8 cellular contexts compared by ENCODE assay signal in genomic region chr5:176647870-176648466, GRCh38. TPM values are rescaled to one million over a fixed set of nuclear protein-coding genes. Genes with fewer than 3 reads are reported as not detected.
DNase-seq lines count a peak whose midpoint lies in the region; ATAC-seq, FAIRE-seq and TF ChIP-seq lines count a peak whose summit lies in the region.

No MANE protein-coding gene starts in this region.

- POLR2A ChIA-PET in HepG2 (lab: Yijun Ruan, JAX) = interaction anchor here (0.5 to 1.6 kb wide), 3 partner anchors 11 to 219 kb away, joined by 3 to 5 read pairs (median 4); partner anchors contain the start of gene RNF44

- peak overlapping the region; percentile 88 for H3K4me2 ChIP-seq in HepG2 (ENCODE audit: low read depth, low read length)

- TF ChIP-seq EP300 in HepG2 (IDR thresholded peaks at IDR 0.05; ENCODE audit: low read depth in 2 of 2, low read length in 2 of 2) (no peak), HepG2 (CRISPR knock-in tag; IDR thresholded peaks at IDR 0.05; ENCODE audit: borderline replicate concordance) (no peak)

- H3K4me1 ChIP-seq in HepG2 (ENCODE audit: insufficient read depth, low read length) (peaks cover 21% of the 10 kb centered on the region), thoracic aorta (ENCODE audit: control insufficient read depth in 1 of 2, low read depth in 2 of 2) (peaks cover 11 to 21% of the 10 kb centered on the region in 2 donors)

- no peak for TF ChIP-seq RAD21 in HepG2 (CRISPR knock-in tag; IDR thresholded peaks at IDR 0.05)

- H3K27me3 ChIP-seq in bronchial epithelial cell (ENCODE audit: control insufficient read depth, insufficient read depth, low read length) (no peaks in the 10 kb centered on the region), HepG2 (ENCODE audit: control insufficient read depth in 1 of 2, insufficient read depth in 2 of 2, low read length in 2 of 2) (peaks cover 7 to 20% of the 10 kb centered on the region in 2 experiments; a peak in 4 of 5 replicates), thoracic aorta (replicated peaks; ENCODE audit: insufficient read depth) (no peaks in the 10 kb centered on the region)

- H3K4me3 ChIP-seq in bronchial epithelial cell (ENCODE audit: low read depth, low read length) (peak overlapping the region; percentile 70), HepG2 (replicated peaks in 1 of 3; ENCODE audit: insufficient read depth in 1 of 3, low read depth in 2 of 3, low read length in 3 of 3) (peak overlapping the region; percentile 68 to 82 (median 79)), thoracic aorta (peak overlapping the region; percentile 94)

- TF ChIP-seq CTCF in bronchial epithelial cell (IDR thresholded peaks at IDR 0.05; ENCODE audit: insufficient read depth, low read length, severe bottlenecking) = no peak
- no peak for TF ChIP-seq CTCF in HepG2 (CRISPR knock-in tag; IDR thresholded peaks at IDR 0.05)
- no peak for TF ChIP-seq CTCF in thoracic aorta (IDR thresholded peaks at IDR 0.05)

- TF ChIP-seq POLR2A in HepG2 (IDR thresholded peaks at IDR 0.05; ENCODE audit: insufficient read depth in 1 of 2, low read depth in 2 of 2, low read length in 2 of 2) = no peak

- FAIRE-seq in bronchial epithelial cell (lab: Jason Lieb, UNC) (no peak), HepG2 (lab: Jason Lieb, UNC) (no peak)

- in situ Hi-C loops in HepG2 (cut with HindIII; ENCODE audit: extremely low pct_ligation_motif_present, low pct_unique_long_range_greater_than_20kb) = no loop called here

- DNase-seq in DMS79 treated with DMSO at 0.1 percent for 48 hours (lab: John Stamatoyannopoulos, UW) = peak; percentile 31
- DNase-seq in DMS79 (lab: John Stamatoyannopoulos, UW) = no peak
- DNase-seq in NCI-H345 (lab: John Stamatoyannopoulos, UW) = peak; percentile 75
- DNase-seq in bronchial epithelial cell (ENCODE audit: low read depth) = peak; percentile 30
- DNase-seq in HepG2 (ENCODE audit: low spot score) = no peak
- no peak for DNase-seq in thoracic aorta (ENCODE audit: low spot score)
- no peak for DNase-seq in NCI-H1048 (lab: John Stamatoyannopoulos, UW)

- CTCF ChIA-PET in HepG2 (lab: Yijun Ruan, JAX; ENCODE audit: low intra/inter-chr PET ratio, low total read pairs) = no interaction called here

- H3K9ac ChIP-seq in HepG2 (ENCODE audit: insufficient read depth, low read depth, low read length) = peak overlapping the region; percentile 73

- TSS peak; percentile 67 for BruUV-seq in HepG2 (replicated peaks; lab: Mats Ljungman, UMichigan)

- no peaks in the 10 kb centered on the region for H4K20me1 ChIP-seq in HepG2 (ENCODE audit: insufficient read depth, low read length)

- no peaks in the 10 kb centered on the region for H3K36me3 ChIP-seq in bronchial epithelial cell (ENCODE audit: control insufficient read depth, insufficient read depth, low read length)
- H3K36me3 ChIP-seq in HepG2 (replicated peaks in 1 of 2; ENCODE audit: control insufficient read depth in 1 of 2, insufficient read depth in 2 of 2, low read length in 2 of 2) = no peaks in the 10 kb centered on the region
- no peaks in the 10 kb centered on the region for H3K36me3 ChIP-seq in thoracic aorta

- H3K9me3 ChIP-seq in HepG2 (ENCODE audit: low read length) = no peaks in the 10 kb centered on the region
- no peaks in the 10 kb centered on the region for H3K9me3 ChIP-seq in thoracic aorta

- ATAC-seq in HepG2 = peak; percentile 16
- no peak for ATAC-seq in thoracic aorta (ENCODE audit: insufficient number of reproducible peaks, low FRiP score, low read depth)
- ATAC-seq in HG02840 (IDR thresholded peaks at IDR 0.05; ENCODE audit: low FRiP score, unreplicated experiment) = no peak

- H3K79me2 ChIP-seq in HepG2 (ENCODE audit: insufficient read depth, low read length) = no peaks in the 10 kb centered on the region

- no peak overlapping the region for H3K27ac ChIP-seq in HepG2 (ENCODE audit: extremely low read length, insufficient read depth, low read length)
- H3K27ac ChIP-seq in thoracic aorta = peak overlapping the region; percentile 35 to 65

- intact Hi-C loops in HepG2 (cut with micrococcal nuclease; ENCODE audit: unreplicated experiment) = no loop called here

- no peak overlapping the region for H2AFZ ChIP-seq in HepG2 (ENCODE audit: low read length)

- no CpG with 5 or more reads among the region's 19 CpGs for WGBS in HepG2 (ENCODE audit: low lambda C conversion rate)

RNA-seq across cellular contexts. Expression of gene TSPAN17, which starts 0.7 kb away (rescaled TPM):
- total RNA-seq in bronchial epithelial cell (46.3 and 55.9 TPM in 2 replicates), HepG2 (2016; rRNA removed; fragmentation: Illumina TruSeq; extraction: Trizol) (10.1 and 11.5 TPM in 2 replicates), thoracic aorta (10 to 100 TPM; 20.6 to 25.0 TPM)
- total RNA-seq in HepG2 (2016; cell fraction: cytosol; rRNA removed; fragmentation: Illumina TruSeq; extraction: Trizol; ENCODE audit: low read depth) = 14.4 and 15.0 TPM in 2 replicates
- total RNA-seq in HepG2 (2016; cell fraction: insoluble cytoplasmic fraction; rRNA removed; fragmentation: Illumina TruSeq; extraction: Trizol) = 9.9 and 11.9 TPM in 2 replicates
- 28.4 and 30.1 TPM in 2 replicates for total RNA-seq in HepG2 (2016; cell fraction: membrane; rRNA removed; fragmentation: Illumina TruSeq; extraction: Trizol)
- 6.7 and 8.6 TPM in 2 replicates for total RNA-seq in HepG2 (2016; cell fraction: nucleus; rRNA removed; fragmentation: Illumina TruSeq; extraction: Trizol)
- 15.0 and 20.0 TPM in 2 replicates for polyA plus RNA-seq in HepG2 (2011; rRNA removed)
- 14.6 and 15.9 TPM in 2 replicates for polyA plus RNA-seq in HepG2 (2011; cell fraction: cytosol; rRNA removed)
- polyA plus RNA-seq in HepG2 (2011; cell fraction: nucleus; rRNA removed) = 34.5 and 40.1 TPM in 2 replicates
- polyA plus RNA-seq in HepG2 (2012) = 7.5 and 9.2 TPM in 2 replicates
- polyA plus RNA-seq in HepG2 (2016; cell fraction: cytosol; fragmentation: Illumina TruSeq; extraction: Trizol; ENCODE audit: low read depth) = 20.7 and 22.9 TPM in 2 replicates
- 11.8 and 14.9 TPM in 2 replicates for polyA plus RNA-seq in HepG2 (2016; cell fraction: insoluble cytoplasmic fraction; fragmentation: Illumina TruSeq; extraction: Trizol; ENCODE audit: low read depth)
- polyA plus RNA-seq in HepG2 (2016; cell fraction: membrane; fragmentation: Illumina TruSeq; extraction: Trizol; ENCODE audit: low read depth) = 32.1 and 34.7 TPM in 2 replicates
- polyA plus RNA-seq in HepG2 (2016; cell fraction: nucleus; fragmentation: Illumina TruSeq; extraction: Trizol; ENCODE audit: insufficient read depth, low read depth) = 17.6 and 18.4 TPM in 2 replicates
- polyA minus RNA-seq in HepG2 (2011; rRNA and poly(A)+ RNA removed; ENCODE audit: low replicate concordance) = 26.2 and 35.2 TPM in 2 replicates
- 9.8 and 12.6 TPM in 2 replicates for polyA minus RNA-seq in HepG2 (2011; cell fraction: cytosol; rRNA and poly(A)+ RNA removed)
- polyA minus RNA-seq in HepG2 (2011; cell fraction: nucleus; rRNA and poly(A)+ RNA removed) = 6.7 and 8.6 TPM in 2 replicates

RNA-seq across cellular contexts. Expression of gene EIF4E1B, which starts 17.5 kb away (rescaled TPM):
- not detected in 2 replicates for total RNA-seq in bronchial epithelial cell
- not detected in 2 replicates for total RNA-seq in HepG2 (2016; rRNA removed; fragmentation: Illumina TruSeq; extraction: Trizol)
- not detected in 2 replicates for total RNA-seq in HepG2 (2016; cell fraction: cytosol; rRNA removed; fragmentation: Illumina TruSeq; extraction: Trizol; ENCODE audit: low read depth)
- total RNA-seq in HepG2 (2016; cell fraction: insoluble cytoplasmic fraction; rRNA removed; fragmentation: Illumina TruSeq; extraction: Trizol) = not detected in 2 replicates
- not detected in 2 replicates for total RNA-seq in HepG2 (2016; cell fraction: membrane; rRNA removed; fragmentation: Illumina TruSeq; extraction: Trizol)
- total RNA-seq in HepG2 (2016; cell fraction: nucleus; rRNA removed; fragmentation: Illumina TruSeq; extraction: Trizol) = not detected in 2 replicates
- polyA plus RNA-seq in HepG2 (2011; rRNA removed) = not detected in 2 replicates
- not detected in 2 replicates for polyA plus RNA-seq in HepG2 (2011; cell fraction: cytosol; rRNA removed)
- not detected in 2 replicates for polyA plus RNA-seq in HepG2 (2011; cell fraction: nucleus; rRNA removed)
- polyA plus RNA-seq in HepG2 (2012) = not detected in 2 replicates
- not detected in 2 replicates for polyA plus RNA-seq in HepG2 (2016; cell fraction: cytosol; fragmentation: Illumina TruSeq; extraction: Trizol; ENCODE audit: low read depth)
- not detected in 2 replicates for polyA plus RNA-seq in HepG2 (2016; cell fraction: insoluble cytoplasmic fraction; fragmentation: Illumina TruSeq; extraction: Trizol; ENCODE audit: low read depth)
- not detected in 2 replicates for polyA plus RNA-seq in HepG2 (2016; cell fraction: membrane; fragmentation: Illumina TruSeq; extraction: Trizol; ENCODE audit: low read depth)
- not detected in 2 replicates for polyA plus RNA-seq in HepG2 (2016; cell fraction: nucleus; fragmentation: Illumina TruSeq; extraction: Trizol; ENCODE audit: insufficient read depth, low read depth)
- 0.07 TPM in 1 of 2 replicates, not detected in the other for polyA minus RNA-seq in HepG2 (2011; rRNA and poly(A)+ RNA removed; ENCODE audit: low replicate concordance)
- not detected in 2 replicates for polyA minus RNA-seq in HepG2 (2011; cell fraction: cytosol; rRNA and poly(A)+ RNA removed)
- polyA minus RNA-seq in HepG2 (2011; cell fraction: nucleus; rRNA and poly(A)+ RNA removed) = not detected in 2 replicates
- total RNA-seq in thoracic aorta = not detected

RNA-seq across cellular contexts. Expression of gene SNCB, which starts 17.6 kb away (rescaled TPM):
- not detected in 2 replicates for total RNA-seq in bronchial epithelial cell
- not detected in 2 replicates for total RNA-seq in HepG2 (2016; rRNA removed; fragmentation: Illumina TruSeq; extraction: Trizol)
- total RNA-seq in HepG2 (2016; cell fraction: cytosol; rRNA removed; fragmentation: Illumina TruSeq; extraction: Trizol; ENCODE audit: low read depth) = not detected in 2 replicates
- total RNA-seq in HepG2 (2016; cell fraction: insoluble cytoplasmic fraction; rRNA removed; fragmentation: Illumina TruSeq; extraction: Trizol) = not detected in 2 replicates
- not detected in 2 replicates for total RNA-seq in HepG2 (2016; cell fraction: membrane; rRNA removed; fragmentation: Illumina TruSeq; extraction: Trizol)
- total RNA-seq in HepG2 (2016; cell fraction: nucleus; rRNA removed; fragmentation: Illumina TruSeq; extraction: Trizol) = not detected in 2 replicates
- polyA plus RNA-seq in HepG2 (2011; rRNA removed) = not detected in 2 replicates
- polyA plus RNA-seq in HepG2 (2011; cell fraction: cytosol; rRNA removed) = not detected in 2 replicates
- polyA plus RNA-seq in HepG2 (2011; cell fraction: nucleus; rRNA removed) = not detected in 2 replicates
- not detected in 2 replicates for polyA plus RNA-seq in HepG2 (2012)
- not detected in 2 replicates for polyA plus RNA-seq in HepG2 (2016; cell fraction: cytosol; fragmentation: Illumina TruSeq; extraction: Trizol; ENCODE audit: low read depth)
- polyA plus RNA-seq in HepG2 (2016; cell fraction: insoluble cytoplasmic fraction; fragmentation: Illumina TruSeq; extraction: Trizol; ENCODE audit: low read depth) = not detected in 2 replicates
- polyA plus RNA-seq in HepG2 (2016; cell fraction: membrane; fragmentation: Illumina TruSeq; extraction: Trizol; ENCODE audit: low read depth) = not detected in 2 replicates
- not detected in 2 replicates for polyA plus RNA-seq in HepG2 (2016; cell fraction: nucleus; fragmentation: Illumina TruSeq; extraction: Trizol; ENCODE audit: insufficient read depth, low read depth)
- polyA minus RNA-seq in HepG2 (2011; rRNA and poly(A)+ RNA removed; ENCODE audit: low replicate concordance) = not detected in 2 replicates
- not detected in 2 replicates for polyA minus RNA-seq in HepG2 (2011; cell fraction: cytosol; rRNA and poly(A)+ RNA removed)
- not detected in 2 replicates for polyA minus RNA-seq in HepG2 (2011; cell fraction: nucleus; rRNA and poly(A)+ RNA removed)
- not detected for total RNA-seq in thoracic aorta

RNA-seq across cellular contexts. Expression of gene GPRIN1, which starts 38.0 kb away (rescaled TPM):
- total RNA-seq in bronchial epithelial cell = 1.6 and 2.8 TPM in 2 replicates
- total RNA-seq in HepG2 (2016; rRNA removed; fragmentation: Illumina TruSeq; extraction: Trizol) = 2.0 and 2.1 TPM in 2 replicates
- 0.20 and 0.26 TPM in 2 replicates for total RNA-seq in HepG2 (2016; cell fraction: cytosol; rRNA removed; fragmentation: Illumina TruSeq; extraction: Trizol; ENCODE audit: low read depth)
- total RNA-seq in HepG2 (2016; cell fraction: insoluble cytoplasmic fraction; rRNA removed; fragmentation: Illumina TruSeq; extraction: Trizol) = 1.6 and 2.0 TPM in 2 replicates
- 0.71 and 0.79 TPM in 2 replicates for total RNA-seq in HepG2 (2016; cell fraction: membrane; rRNA removed; fragmentation: Illumina TruSeq; extraction: Trizol)
- 1.4 and 1.8 TPM in 2 replicates for total RNA-seq in HepG2 (2016; cell fraction: nucleus; rRNA removed; fragmentation: Illumina TruSeq; extraction: Trizol)
- polyA plus RNA-seq in HepG2 (2011; rRNA removed) = 0.32 and 0.56 TPM in 2 replicates
- 0.31 and 0.34 TPM in 2 replicates for polyA plus RNA-seq in HepG2 (2011; cell fraction: cytosol; rRNA removed)
- 0.50 and 0.62 TPM in 2 replicates for polyA plus RNA-seq in HepG2 (2011; cell fraction: nucleus; rRNA removed)
- 0.59 and 0.60 TPM in 2 replicates for polyA plus RNA-seq in HepG2 (2012)
- 0.09 TPM in 2 replicates for polyA plus RNA-seq in HepG2 (2016; cell fraction: cytosol; fragmentation: Illumina TruSeq; extraction: Trizol; ENCODE audit: low read depth)
- 1.4 and 1.7 TPM in 2 replicates for polyA plus RNA-seq in HepG2 (2016; cell fraction: insoluble cytoplasmic fraction; fragmentation: Illumina TruSeq; extraction: Trizol; ENCODE audit: low read depth)
- polyA plus RNA-seq in HepG2 (2016; cell fraction: membrane; fragmentation: Illumina TruSeq; extraction: Trizol; ENCODE audit: low read depth) = 0.34 and 0.43 TPM in 2 replicates
- polyA plus RNA-seq in HepG2 (2016; cell fraction: nucleus; fragmentation: Illumina TruSeq; extraction: Trizol; ENCODE audit: insufficient read depth, low read depth) = 1.1 and 1.6 TPM in 2 replicates
- polyA minus RNA-seq in HepG2 (2011; rRNA and poly(A)+ RNA removed; ENCODE audit: low replicate concordance) = 0.62 and 3.2 TPM in 2 replicates
- 0.70 and 0.99 TPM in 2 replicates for polyA minus RNA-seq in HepG2 (2011; cell fraction: cytosol; rRNA and poly(A)+ RNA removed)
- 0.87 and 0.90 TPM in 2 replicates for polyA minus RNA-seq in HepG2 (2011; cell fraction: nucleus; rRNA and poly(A)+ RNA removed)
- 1 to 10 TPM in 1 of 2 donors, under 1 TPM in 1; 0.27 to 2.0 TPM for total RNA-seq in thoracic aorta

Comparison
In these comparisons a context has a peak if more than half of its experiments do, and no peak if none do; other contexts are left out.
1. DNase-seq: peak in DMS79 treated with DMSO at 0.1 percent for 48 hours (single experiment), NCI-H345 (single experiment) and bronchial epithelial cell (single experiment); none in DMS79 (single experiment), HepG2 (single experiment), thoracic aorta (single experiment) and NCI-H1048 (single experiment).
2. Peak in every context shown above with its lines, with median percentiles within 50 percentile points of each other: H3K4me3 ChIP-seq.